11 cellular contexts compared by ENCODE assay signal in genomic region chr10:119616879-119617580, GRCh38. TPM values are rescaled to one million over a fixed set of nuclear protein-coding genes. Genes with fewer than 3 reads are reported as not detected.
A peak's percentile ranks its signal among the peaks of the same experiment; 100 is the strongest.
DNase-seq lines count a peak whose midpoint lies in the region; FAIRE-seq and TF ChIP-seq lines count a peak whose summit lies in the region.
"Had no signal": no experiment of that assay in that cellular context is flagged by ENCODE, and none has a peak within 500 bp of the region (broad histone marks: within the 10 kb centered on the region; RNA-seq: fewer than 3 reads in every experiment).

No MANE protein-coding gene starts in this region.

- H3K4me3 ChIP-seq in MM.1S (ENCODE audit: low read length) (no peak overlapping the region), osteoblast (ENCODE audit: insufficient read depth, low read length) (no peak overlapping the region)
- H3K4me3 ChIP-seq: breast epithelium had no signal

- H4K20me1 ChIP-seq in MM.1S (ENCODE audit: insufficient read depth, low read length) (no peaks in the 10 kb centered on the region), osteoblast (ENCODE audit: insufficient read depth, low read length) (no peaks in the 10 kb centered on the region)

- DNase-seq in EL (peak; percentile 45), MM.1S (peak; percentile 23), erythroblast (lab: John Stamatoyannopoulos, UW) (peak; percentile 19 to 27), osteoblast (ENCODE audit: insufficient read length, low spot score, missing footprints) (no peak), D721Med (ENCODE audit: insufficient read length, low spot score) (no peak), G401 (ENCODE audit: low spot score) (no peak)
- no peak for DNase-seq in NK-92 treated with Interleukin-12 subunit alpha and Interleukin-12 subunit beta, amount 100 ng/mL, for 24 hours (lab: John Stamatoyannopoulos, UW)
- DNase-seq: activated T-cell treated with anti-CD3 and anti-CD28 coated beads, Interleukin-2, amount 50 U/mL, for 24 hours; DMS79 treated with DMSO at 0.1 percent for 48 hours; NCI-H1930 had no signal

- H3K4me2 ChIP-seq in MM.1S (ENCODE audit: low read depth, low read length) (no peak overlapping the region), osteoblast (ENCODE audit: insufficient read depth, low read length) (no peak overlapping the region)

- H3K27ac ChIP-seq in MM.1S (ENCODE audit: low read length) (no peak overlapping the region), osteoblast (ENCODE audit: low read depth, low read length) (no peak overlapping the region)
- H3K27ac ChIP-seq: breast epithelium had no signal

- H3K4me1 ChIP-seq in MM.1S (ENCODE audit: low read length) (no peaks in the 10 kb centered on the region), osteoblast (ENCODE audit: insufficient read depth, low read length) (peaks cover 2% of the 10 kb centered on the region)
- H3K4me1 ChIP-seq: breast epithelium had no signal

- H3K79me2 ChIP-seq in MM.1S (ENCODE audit: low read length) (no peaks in the 10 kb centered on the region), osteoblast (ENCODE audit: insufficient read depth, low read length) (no peaks in the 10 kb centered on the region)

- no peaks in the 10 kb centered on the region for H3K9me2 ChIP-seq in MM.1S (replicated peaks; ENCODE audit: insufficient read depth, low read length)

- in situ Hi-C loops in G401 (cut with HindIII; ENCODE audit: low sequenced_read_pairs), result no loop called here

- no peak for FAIRE-seq in D721Med (lab: Jason Lieb, UNC)

- TF ChIP-seq CTCF in MM.1S (IDR thresholded peaks at IDR 0.05; ENCODE audit: low read length) (peak; percentile 52), osteoblast (IDR thresholded peaks at IDR 0.05; ENCODE audit: extremely low read depth, low read depth, low read length) (peak; percentile 50), D721Med (IDR thresholded peaks at IDR 0.05; ENCODE audit: insufficient read depth, missing control alignments) (no peak)

- H3K36me3 ChIP-seq in MM.1S (replicated peaks; ENCODE audit: insufficient read depth, low read length) (no peaks in the 10 kb centered on the region), osteoblast (ENCODE audit: insufficient read depth, low read length) (no peaks in the 10 kb centered on the region)
- H3K36me3 ChIP-seq: breast epithelium had no signal

- no peak overlapping the region for H3K9ac ChIP-seq in MM.1S (ENCODE audit: low read length)

- no peak for TF ChIP-seq POLR2A in erythroblast (IDR thresholded peaks at IDR 0.05; ENCODE audit: low read length)

- no peaks in the 10 kb centered on the region for H3K9me3 ChIP-seq in MM.1S (replicated peaks; ENCODE audit: insufficient read depth, low read length)
- no peaks in the 10 kb centered on the region for H3K9me3 ChIP-seq in osteoblast (ENCODE audit: low read depth, low read length)
- H3K9me3 ChIP-seq: breast epithelium had no signal

- H3K27me3 ChIP-seq in MM.1S (replicated peaks; ENCODE audit: insufficient read depth, low read length), result no peaks in the 10 kb centered on the region; the same call in 1 of the 2 replicates
- no peaks in the 10 kb centered on the region for H3K27me3 ChIP-seq in osteoblast (ENCODE audit: insufficient read depth, low read length)
- H3K27me3 ChIP-seq: breast epithelium had no signal

- H2AFZ ChIP-seq in MM.1S (ENCODE audit: low read length) (no peak overlapping the region), osteoblast (ENCODE audit: low read length) (no peak overlapping the region)

- no peaks in the 10 kb centered on the region for H3F3A ChIP-seq in MM.1S (ENCODE audit: insufficient read depth, low read length)

RNA-seq across cellular contexts. Expression of gene TIAL1, which starts 20.3 kb away (rescaled TPM):
- 53.6 TPM in 2 replicates for total RNA-seq in osteoblast
- total RNA-seq in G401 (2014; rRNA removed; shearing (Covaris generic)), result 27.5 and 61.6 TPM in 2 replicates

RNA-seq across cellular contexts. Expression of gene BAG3, which starts 34.1 kb away (rescaled TPM):
- 12.7 TPM in 2 replicates for total RNA-seq in osteoblast
- 8.5 and 14.6 TPM in 2 replicates for total RNA-seq in G401 (2014; rRNA removed; shearing (Covaris generic))

Comparison
In these comparisons a context has a peak if more than half of its experiments do, and no peak if none do; other contexts are left out.
1. DNase-seq: peak in EL (single experiment), MM.1S (single experiment) and erythroblast (2 of 2); none in osteoblast (single experiment), D721Med (single experiment), G401 (single experiment) and NK-92 treated with Interleukin-12 subunit alpha and Interleukin-12 subunit beta, amount 100 ng/mL, for 24 hours (single experiment).